In genomic region chr12:48536602-48537001, GRCh38 we compare ENCODE assay signal across 37 cellular contexts. TPM values are rescaled to one million over a fixed set of nuclear protein-coding genes. Genes with fewer than 3 reads are reported as not detected.
"Had no signal": no experiment of that assay in that cellular context is flagged by ENCODE, and none has a peak within 500 bp of the region (broad histone marks: within the 10 kb centered on the region; RNA-seq: fewer than 3 reads in every experiment).

No MANE protein-coding gene starts in this region.

- H3K4me3 ChIP-seq: coronary artery, dorsolateral prefrontal cortex, esophagus squamous epithelium had no signal

- H3K9me3 ChIP-seq: esophagus squamous epithelium had no signal

- H3K4me1 ChIP-seq: esophagus squamous epithelium had no signal

- FAIRE-seq: astrocyte, bronchial epithelial cell, TTC549 had no signal

- H3K27ac ChIP-seq: brain microvascular endothelial cell, coronary artery, dorsolateral prefrontal cortex, esophagus squamous epithelium, VCaP had no signal

- H3K36me3 ChIP-seq: brain microvascular endothelial cell, esophagus squamous epithelium had no signal

- DNase-seq: activated CD4-positive, alpha-beta memory T cell treated with anti-CD3 and anti-CD28 coated beads, Interleukin-2, amount 10 ng/mL, durations not matched to agents 7 days and 5 days; activated CD4-positive, alpha-beta T cell treated with anti-CD3 and anti-CD28 coated beads for 1 hour; activated CD4-positive, alpha-beta T cell treated with anti-CD3 and anti-CD28 coated beads for 4 hours; activated CD4-positive, alpha-beta T cell treated with anti-CD3 and anti-CD28 coated beads, Interleukin-2, amount 10 ng/mL, durations not matched to agents 7 days and 5 days; activated CD4-positive, alpha-beta T cell treated with anti-CD3 and anti-CD28 coated beads, Interleukin-2, amount 50 U/mL, for 4 hours; activated CD8-positive, alpha-beta memory T cell treated with anti-CD3 and anti-CD28 coated beads, Interleukin-2, amount 50 U/mL, for 48 hours; activated effector memory CD4-positive, alpha-beta T cell treated with Interleukin-2 at 50 U/mL for 16 hours; activated gamma-delta T cell treated with Interleukin-2 at 50 U/mL for 16 hours; activated naive CD4-positive, alpha-beta T cell treated with anti-CD3 and anti-CD28 coated beads, Interleukin-2, amount 50 U/mL, for 16 hours; activated naive CD4-positive, alpha-beta T cell treated with Interleukin-2 at 50 U/mL for 16 hours; activated T-cell treated with anti-CD3 and anti-CD28 coated beads for 4 hours; activated T-cell treated with anti-CD3 and anti-CD28 coated beads, Interleukin-2, amount 50 U/mL, for 4 hours; amniotic stem cell; anterior cingulate cortex; brain microvascular endothelial cell; dorsolateral prefrontal cortex; effector memory CD4-positive, alpha-beta T cell; endodermal cell; erythroblast; esophagus squamous epithelium; foreskin melanocyte; head of caudate nucleus; hypothalamus; T-helper 2 cell had no signal

- ATAC-seq: activated T-cell treated with anti-CD3 and anti-CD28 coated beads, Interleukin-2, amount 50 U/mL, for 4 hours; activated T-helper 17 cell treated with anti-CD3 and anti-CD28 coated beads, Interleukin-2, amount 50 U/mL, for 72 hours; WTC11 had no signal

- H3K27me3 ChIP-seq: brain microvascular endothelial cell, dorsolateral prefrontal cortex, esophagus squamous epithelium had no signal

RNA-seq across cellular contexts. Expression of gene OR8S1, which starts 11.2 kb away (rescaled TPM):
- total RNA-seq: activated CD4-positive, alpha-beta memory T cell treated with anti-CD3 and anti-CD28 coated beads, Interleukin-2, amount 10 ng/mL, durations not matched to agents 7 days and 5 days; activated CD4-positive, alpha-beta T cell treated with anti-CD3 and anti-CD28 coated beads, Interleukin-2, amount 10 ng/mL, durations not matched to agents 7 days and 5 days; activated T-cell treated with anti-CD3 and anti-CD28 coated beads, Interleukin-2, amount 50 U/mL, for 4 hours; activated T-helper 17 cell treated with anti-CD3 and anti-CD28 coated beads, Interleukin-2, amount 50 U/mL, for 72 hours; astrocyte; bronchial epithelial cell; cardiac septum; cerebellum; endodermal cell; esophagus squamous epithelium; fibroblast of lung; fibroblast of villous mesenchyme; T-helper 1 cell treated with Interleukin-12 subunit alpha and Interleukin-12 subunit beta and Interleukin-4 antibody, amounts not matched to agents 30 ng/mL and 1 ng/mL, for 36 hours; WTC11 had no signal
- polyA plus RNA-seq: adipose tissue, fibroblast of lung had no signal

RNA-seq across cellular contexts. Expression of gene LALBA, which starts 33.2 kb away (rescaled TPM):
- total RNA-seq: activated CD4-positive, alpha-beta memory T cell treated with anti-CD3 and anti-CD28 coated beads, Interleukin-2, amount 10 ng/mL, durations not matched to agents 7 days and 5 days; activated CD4-positive, alpha-beta T cell treated with anti-CD3 and anti-CD28 coated beads, Interleukin-2, amount 10 ng/mL, durations not matched to agents 7 days and 5 days; activated T-cell treated with anti-CD3 and anti-CD28 coated beads, Interleukin-2, amount 50 U/mL, for 4 hours; activated T-helper 17 cell treated with anti-CD3 and anti-CD28 coated beads, Interleukin-2, amount 50 U/mL, for 72 hours; astrocyte; bronchial epithelial cell; cardiac septum; cerebellum; endodermal cell; esophagus squamous epithelium; fibroblast of lung; fibroblast of villous mesenchyme; T-helper 1 cell treated with Interleukin-12 subunit alpha and Interleukin-12 subunit beta and Interleukin-4 antibody, amounts not matched to agents 30 ng/mL and 1 ng/mL, for 36 hours; WTC11 had no signal
- polyA plus RNA-seq: adipose tissue, fibroblast of lung had no signal

RNA-seq across cellular contexts. Expression of gene C12orf54, which starts 54.3 kb away (rescaled TPM):
- total RNA-seq: activated CD4-positive, alpha-beta memory T cell treated with anti-CD3 and anti-CD28 coated beads, Interleukin-2, amount 10 ng/mL, durations not matched to agents 7 days and 5 days; activated CD4-positive, alpha-beta T cell treated with anti-CD3 and anti-CD28 coated beads, Interleukin-2, amount 10 ng/mL, durations not matched to agents 7 days and 5 days; activated T-cell treated with anti-CD3 and anti-CD28 coated beads, Interleukin-2, amount 50 U/mL, for 4 hours; activated T-helper 17 cell treated with anti-CD3 and anti-CD28 coated beads, Interleukin-2, amount 50 U/mL, for 72 hours; cardiac septum; cerebellum; endodermal cell; fibroblast of lung; fibroblast of villous mesenchyme; T-helper 1 cell treated with Interleukin-12 subunit alpha and Interleukin-12 subunit beta and Interleukin-4 antibody, amounts not matched to agents 30 ng/mL and 1 ng/mL, for 36 hours; WTC11 had no signal
- polyA plus RNA-seq: fibroblast of lung had no signal
